ENCODE assay signal across 10 cellular contexts in the genomic region with DNA sequence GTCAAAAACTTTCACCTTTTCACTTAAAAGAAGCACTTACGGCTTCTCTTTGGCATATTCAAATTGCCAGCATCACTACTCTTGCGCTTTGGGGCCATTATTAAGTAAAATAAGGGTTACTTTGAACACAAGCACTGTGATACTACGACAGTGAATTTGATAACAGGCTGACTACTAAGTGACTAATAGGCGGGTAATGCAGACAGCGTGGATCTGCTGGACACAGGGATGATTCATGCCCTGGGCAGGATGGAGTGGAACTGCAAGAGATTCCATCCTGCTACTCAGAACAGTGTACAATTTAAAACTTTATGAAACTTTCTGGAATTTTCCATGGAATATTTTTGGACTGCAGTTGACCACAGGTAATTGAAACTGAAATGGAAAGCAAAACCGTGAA. TPM values are rescaled to one million over a fixed set of nuclear protein-coding genes. Genes with fewer than 3 reads are reported as not detected.
DNase-seq lines count a peak whose midpoint lies in the region; ATAC-seq and TF ChIP-seq lines count a peak whose summit lies in the region.
"Had no signal": no experiment of that assay in that cellular context is flagged by ENCODE, and none has a peak within 500 bp of the region (broad histone marks: within the 10 kb centered on the region; RNA-seq: fewer than 3 reads in every experiment).

No MANE protein-coding gene starts in this region.

- no peak for TF ChIP-seq POLR2A in adrenal gland (IDR thresholded peaks at IDR 0.05)

- peak overlapping the region; percentile 81 for H3K4me3 Mint-ChIP-seq in HFFc6
- H3K4me3 Mint-ChIP-seq in activated CD8-positive, alpha-beta T cell treated with anti-CD3 and anti-CD28 coated beads for 36 hours, result no peak overlapping the region

- H3K4me1 Mint-ChIP-seq in HFFc6 (ENCODE audit: low read depth), result peaks cover 29% of the 10 kb centered on the region
- H3K4me1 Mint-ChIP-seq in activated CD8-positive, alpha-beta T cell treated with anti-CD3 and anti-CD28 coated beads for 36 hours (ENCODE audit: low read depth), result no peaks in the 10 kb centered on the region

- peaks cover 6% of the 10 kb centered on the region; the same call in 1 of the 2 replicates for H3K27me3 Mint-ChIP-seq in HFFc6 (ENCODE audit: insufficient read depth)
- H3K27me3 Mint-ChIP-seq in activated CD8-positive, alpha-beta T cell treated with anti-CD3 and anti-CD28 coated beads for 36 hours, result no peaks in the 10 kb centered on the region

- peak overlapping the region in 4 of 5 donors; percentile 18 to 70 (median 53) for H3K27ac ChIP-seq in adrenal gland
- no peak overlapping the region for H3K27ac ChIP-seq in right cardiac atrium (ENCODE audit: low read length)
- H3K27ac ChIP-seq in upper lobe of right lung, result no peak overlapping the region

- peak overlapping the region; percentile 62 for H3K27ac Mint-ChIP-seq in HFFc6
- H3K27ac Mint-ChIP-seq in activated CD8-positive, alpha-beta T cell treated with anti-CD3 and anti-CD28 coated beads for 36 hours, result no peak overlapping the region

- H3K4me3 ChIP-seq in adrenal gland (no peak overlapping the region), right cardiac atrium (ENCODE audit: low read length) (no peak overlapping the region), upper lobe of right lung (no peak overlapping the region)

- 34 to 40% (median 37%) methylated on average over 6 of the region's 6 CpGs for WGBS in adrenal gland, 4 donors
- WGBS in right cardiac atrium, result 56% methylated on average over 6 of the region's 6 CpGs

- H3K9me3 ChIP-seq in adrenal gland (replicated peaks in 1 of 3) (no peaks in the 10 kb centered on the region), right cardiac atrium (ENCODE audit: control insufficient read depth, low read length) (no peaks in the 10 kb centered on the region), upper lobe of right lung (no peaks in the 10 kb centered on the region)

- POLR2A ChIA-PET in activated CD8-positive, alpha-beta T cell treated with anti-CD3 and anti-CD28 coated beads for 36 hours (lab: Charles Lee), result no interaction called here

- no peak for TF ChIP-seq CTCF in HFFc6 (IDR thresholded peaks at IDR 0.05)
- TF ChIP-seq CTCF in adrenal gland (IDR thresholded peaks at IDR 0.05), result no peak
- TF ChIP-seq CTCF in upper lobe of right lung (IDR thresholded peaks at IDR 0.05), result no peak
- no peak for TF ChIP-seq CTCF in activated CD8-positive, alpha-beta T cell treated with anti-CD3 and anti-CD28 coated beads for 36 hours (IDR thresholded peaks at IDR 0.05)

- CTCF ChIA-PET in activated CD8-positive, alpha-beta T cell treated with anti-CD3 and anti-CD28 coated beads for 36 hours (lab: Charles Lee), result no interaction called here

- H3K9me3 Mint-ChIP-seq in HFFc6, result no peaks in the 10 kb centered on the region
- H3K9me3 Mint-ChIP-seq in activated CD8-positive, alpha-beta T cell treated with anti-CD3 and anti-CD28 coated beads for 36 hours, result no peaks in the 10 kb centered on the region

- intact Hi-C loops in adrenal gland (cut with DNase I), result no loop called here
- intact Hi-C loops in right cardiac atrium (cut with DNase I), result no loop called here
- intact Hi-C loops in upper lobe of right lung (cut with DNase I), result no loop called here
- intact Hi-C loops in activated CD8-positive, alpha-beta T cell treated with anti-CD3 and anti-CD28 coated beads for 36 hours (cut with micrococcal nuclease), result no loop called here

- ATAC-seq in right cardiac atrium (peak; percentile 84 to 91), upper lobe of right lung (peak; percentile 51), GM21528 (IDR thresholded peaks at IDR 0.05; ENCODE audit: low FRiP score, unreplicated experiment) (no peak)
- ATAC-seq in activated CD8-positive, alpha-beta T cell treated with anti-CD3 and anti-CD28 coated beads for 36 hours, result no peak

- H3K4me1 ChIP-seq in adrenal gland (replicated peaks in 1 of 2) (peaks cover 0 to 8% of the 10 kb centered on the region in 2 donors), right cardiac atrium (ENCODE audit: control insufficient read depth, insufficient read depth, low read length) (no peaks in the 10 kb centered on the region), upper lobe of right lung (no peaks in the 10 kb centered on the region)

- H3K36me3 Mint-ChIP-seq in HFFc6 (ENCODE audit: low read depth), result peaks cover 17% of the 10 kb centered on the region
- peaks cover 12% of the 10 kb centered on the region for H3K36me3 Mint-ChIP-seq in activated CD8-positive, alpha-beta T cell treated with anti-CD3 and anti-CD28 coated beads for 36 hours (ENCODE audit: low read depth)

- DNase-seq in HFFc6 (peak; percentile 92), adrenal gland (peak; percentile 62 to 91 (median 88)), right cardiac atrium (peak in 1 of 3 donors; percentile 43), upper lobe of right lung (no peak), SKM-1 treated with dmso at 0.1 percent for 144 hours (lab: John Stamatoyannopoulos, UW; ENCODE audit: unreplicated experiment) (no peak)
- no peak for DNase-seq in activated CD8-positive, alpha-beta T cell treated with anti-CD3 and anti-CD28 coated beads for 36 hours
- DNase-seq: activated CD4-positive, CD25-positive, alpha-beta regulatory T cell treated with anti-CD3 and anti-CD28 coated beads, Interleukin-2, amount 50 U/mL, for 72 hours; NCI-H774; stimulated activated CD4-positive, alpha-beta T cell treated with anti-CD3 and anti-CD28 coated beads, Interleukin-1b, Interleukin-23, amount 100 ng/mL, for 48 hours had no signal

- H3K36me3 ChIP-seq in adrenal gland (replicated peaks in 1 of 2) (no peaks in the 10 kb centered on the region), upper lobe of right lung (no peaks in the 10 kb centered on the region)

- H3K27me3 ChIP-seq in adrenal gland, result no peaks in the 10 kb centered on the region
- no peaks in the 10 kb centered on the region for H3K27me3 ChIP-seq in right cardiac atrium (ENCODE audit: control insufficient read depth, insufficient read depth)
- H3K27me3 ChIP-seq in upper lobe of right lung, result no peaks in the 10 kb centered on the region

RNA-seq across cellular contexts. Expression of a gene that starts 45.9 kb away (rescaled TPM):
- 10 to 100 TPM in 4 of 6 experiments, 1 to 10 TPM in 2; 7.3 to 11.1 (median 10.4) TPM for total RNA-seq in HFFc6 (2021; fragmentation: NEBNext Ultra II Directional; extraction: Animal tissue kit (Norgen Biotek cat#: 25700))
- total RNA-seq in adrenal gland, result 10 to 100 TPM in 7 of 8 donors, 1 to 10 TPM in 1; 5.6 to 57.9 (median 21.5) TPM
- 10 to 100 TPM in 1 of 3 donors, 1 to 10 TPM in 2; 7.2 to 13.5 (median 9.3) TPM for polyA plus RNA-seq in adrenal gland
- total RNA-seq in right cardiac atrium, result 10 to 100 TPM in 2 of 4 donors, 1 to 10 TPM in 2; 6.8 to 15.2 (median 10.8) TPM
- polyA plus RNA-seq in right cardiac atrium, result 11.5 TPM
- total RNA-seq in upper lobe of right lung, result 11.4 TPM
- total RNA-seq in activated CD8-positive, alpha-beta T cell treated with anti-CD3 and anti-CD28 coated beads for 36 hours, result 10 to 100 TPM; 54.0 to 60.9 TPM

RNA-seq across cellular contexts. Expression of a gene that starts 57.3 kb away (rescaled TPM):
- total RNA-seq in HFFc6 (2021; fragmentation: NEBNext Ultra II Directional; extraction: Animal tissue kit (Norgen Biotek cat#: 25700)), result not detected
- total RNA-seq in adrenal gland (10 to 100 TPM in 7 of 8 donors, 1 to 10 TPM in 1; 8.2 to 98.5 (median 39.5) TPM), right cardiac atrium (100 to 1,000 TPM in 1 of 4 donors, 10 to 100 TPM in 3; 23.7 to 121 (median 49.5) TPM), upper lobe of right lung (1,056 TPM)
- polyA plus RNA-seq in adrenal gland (10 to 100 TPM; 11.3 to 30.0 (median 25.6) TPM), right cardiac atrium (16.5 TPM)
- total RNA-seq in activated CD8-positive, alpha-beta T cell treated with anti-CD3 and anti-CD28 coated beads for 36 hours, result not detected

Comparison
In these comparisons a context has a peak if more than half of its experiments do, and no peak if none do; other contexts are left out.
1. DNase-seq: peak in HFFc6 (single experiment) and adrenal gland (7 of 7); none in upper lobe of right lung (single experiment), SKM-1 treated with dmso at 0.1 percent for 144 hours (single experiment) and activated CD8-positive, alpha-beta T cell treated with anti-CD3 and anti-CD28 coated beads for 36 hours (single experiment).
2. H3K27ac ChIP-seq: peak in adrenal gland (4 of 5); none in right cardiac atrium (single experiment) and upper lobe of right lung (single experiment).
3. ATAC-seq: peak in right cardiac atrium (2 of 2) and upper lobe of right lung (single experiment); none in GM21528 (single experiment) and activated CD8-positive, alpha-beta T cell treated with anti-CD3 and anti-CD28 coated beads for 36 hours (single experiment).